Comparison of ENCODE assay signal across 1 cellular context in genomic region chr2:232574674-232575403, GRCh38.
TF ChIP-seq lines count a peak whose summit lies in the region.

No MANE protein-coding gene starts in this region.

TF ChIP-seq in HepG2, 621 proteins besides CTCF, POLR2A, EP300 and RAD21 (continued from another document and continues in another):
- TF ChIP-seq PLRG1 (conservative IDR thresholded peaks at IDR 0.05) (no peak), PRDM4 (CRISPR knock-in tag; IDR thresholded peaks at IDR 0.05; ENCODE audit: borderline replicate concordance) (no peak), NFAT5 (CRISPR knock-in tag; IDR thresholded peaks at IDR 0.05) (no peak), DRAP1 (CRISPR knock-in tag; IDR thresholded peaks at IDR 0.05) (peak; percentile 36; the same call in 1 of the 2 replicates), ZNF558 (CRISPR knock-in tag; IDR thresholded peaks at IDR 0.05; ENCODE audit: borderline replicate concordance) (no peak), MBD4 (IDR thresholded peaks at IDR 0.05; ENCODE audit: borderline replicate concordance, low read length) (no peak), ZNF772 (CRISPR knock-in tag; IDR thresholded peaks at IDR 0.05) (no peak), PAF1 (CRISPR knock-in tag; IDR thresholded peaks at IDR 0.05) (no peak), UBTF (CRISPR knock-in tag; IDR thresholded peaks at IDR 0.05) (no peak), IRX3 (CRISPR knock-in tag; IDR thresholded peaks at IDR 0.05; ENCODE audit: borderline replicate concordance, low read depth) (0 out of 2 replicates have a peak, but pooled peaks have one; percentile 20), KIAA2018 (CRISPR knock-in tag; IDR thresholded peaks at IDR 0.05; ENCODE audit: borderline replicate concordance) (no peak), HIC2 (CRISPR knock-in tag; IDR thresholded peaks at IDR 0.05; ENCODE audit: low read depth) (no peak), ZNF646 (CRISPR knock-in tag; IDR thresholded peaks at IDR 0.05) (no peak), ZNF580 (CRISPR knock-in tag; IDR thresholded peaks at IDR 0.05; ENCODE audit: borderline replicate concordance, low read depth) (no peak), GFI1 (CRISPR knock-in tag; IDR thresholded peaks at IDR 0.05; ENCODE audit: borderline replicate concordance) (no peak), CHD2 (IDR thresholded peaks at IDR 0.05; ENCODE audit: low read depth, low read length) (no peak), ZNF605 (CRISPR knock-in tag; IDR thresholded peaks at IDR 0.05) (no peak), SATB2 (CRISPR knock-in tag; IDR thresholded peaks at IDR 0.05) (no peak)
